Comparison of ENCODE assay signal across 19 cellular contexts in the genomic region with DNA sequence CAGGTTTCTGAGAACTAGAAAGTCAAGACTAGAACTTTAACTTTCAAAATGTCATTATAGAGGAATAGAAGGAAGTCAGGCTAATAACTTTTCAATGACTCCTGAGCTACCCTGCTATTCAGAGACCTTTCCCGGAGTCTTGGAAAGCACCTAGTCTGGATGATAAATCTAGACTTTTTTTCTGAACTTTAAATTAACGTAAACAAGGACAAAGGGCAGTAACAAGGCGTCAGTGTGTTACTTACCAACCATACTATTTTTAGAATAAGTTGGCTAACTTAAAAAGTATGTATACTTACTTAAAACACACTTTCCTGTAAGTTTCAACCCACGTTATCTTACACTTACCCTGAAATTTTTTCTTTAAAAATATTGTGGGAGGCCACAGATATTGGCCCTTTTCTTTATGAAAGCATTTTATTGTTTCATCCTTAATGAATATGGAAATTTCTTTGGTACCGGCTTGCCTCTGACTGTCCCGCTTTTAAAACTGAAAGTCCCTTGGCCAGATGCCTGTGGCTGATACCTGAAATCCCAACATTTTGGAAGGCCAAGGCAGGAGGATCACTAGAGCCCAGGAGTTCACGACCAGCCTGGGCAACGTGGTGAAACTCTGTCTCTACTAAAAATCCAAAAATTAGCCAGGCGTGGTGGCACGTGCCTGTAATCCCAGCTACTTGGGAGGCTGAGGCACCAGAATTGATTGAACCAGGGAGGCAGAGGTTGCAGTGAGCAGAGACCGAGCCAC. TPM values are rescaled to one million over a fixed set of nuclear protein-coding genes. Genes with fewer than 3 reads are reported as not detected.
A peak's percentile ranks its signal among the peaks of the same experiment; 100 is the strongest.
DNase-seq lines count a peak whose midpoint lies in the region; ATAC-seq, FAIRE-seq and TF ChIP-seq lines count a peak whose summit lies in the region.
"Had no signal": no experiment of that assay in that cellular context is flagged by ENCODE, and none has a peak within 500 bp of the region (broad histone marks: within the 10 kb centered on the region; RNA-seq: fewer than 3 reads in every experiment).

No MANE protein-coding gene starts in this region.

- peak overlapping the region; percentile 43; the same call in 1 of the 2 replicates for H3K4me2 ChIP-seq in SK-N-SH

- H3K36me3 ChIP-seq in SK-N-SH (replicated peaks in 1 of 2; ENCODE audit: control insufficient read depth in 1 of 2, insufficient read depth in 2 of 2, low read length in 1 of 2): peaks cover 0 to under 1% of the 10 kb centered on the region in 2 experiments
- H3K36me3 ChIP-seq in small intestine (ENCODE audit: control insufficient read depth in 2 of 2, insufficient read depth in 2 of 2, low read length in 2 of 2): no peaks in the 10 kb centered on the region
- H3K36me3 ChIP-seq: heart left ventricle, sigmoid colon, transverse colon had no signal

- ATAC-seq in SK-N-SH treated with all-trans-retinoic acid at 6 μM for 48 hours: no peak
- ATAC-seq in T-helper 17 cell: no peak
- ATAC-seq: heart left ventricle had no signal

- TF ChIP-seq EP300 in SK-N-SH (IDR thresholded peaks at IDR 0.05; ENCODE audit: borderline replicate concordance in 1 of 2, low read depth in 1 of 2, low read length in 1 of 2): no peak

- CTCF ChIA-PET in SK-N-SH (lab: Yijun Ruan, JAX): no interaction called here

- H3K27ac Mint-ChIP-seq in T-helper 17 cell: peak overlapping the region; percentile 74
- H3K27ac Mint-ChIP-seq: activated CD4-positive, alpha-beta T cell treated with anti-CD3 and anti-CD28 coated beads, Interleukin-2, amount 10 ng/mL, durations not matched to agents 24 days and 14 days; T-helper 1 cell treated with Interleukin-12 subunit alpha and Interleukin-12 subunit beta and Interleukin-4 antibody, amounts not matched to agents 30 μg/mL and 1 μg/mL, for 36 hours had no signal

- peaks cover 45% of the 10 kb centered on the region for H3F3A ChIP-seq in SK-N-SH (replicated peaks; ENCODE audit: insufficient read depth)

- peaks cover 20% of the 10 kb centered on the region for H3K4me1 Mint-ChIP-seq in T-helper 17 cell

- H3K4me1 ChIP-seq in SK-N-SH (ENCODE audit: control insufficient read depth in 1 of 2, insufficient read depth in 2 of 2, low read depth in 1 of 2, low read length in 1 of 2): peaks cover 2 to 22% of the 10 kb centered on the region in 2 experiments
- H3K4me1 ChIP-seq in small intestine (ENCODE audit: control insufficient read depth in 2 of 2, insufficient read depth in 1 of 2, low read depth in 1 of 2, low read length in 1 of 2): peaks cover 0 to 5% of the 10 kb centered on the region in 2 donors

- H3K4me3 ChIP-seq in SK-N-SH (ENCODE audit: low read depth in 2 of 2, low read length in 1 of 2) (no peak overlapping the region), small intestine (ENCODE audit: low read depth in 1 of 2, low read length in 2 of 2) (no peak overlapping the region)
- H3K4me3 ChIP-seq: GM23248, heart left ventricle, sigmoid colon, transverse colon had no signal

- TF ChIP-seq RAD21 in SK-N-SH (IDR thresholded peaks at IDR 0.05; ENCODE audit: low read length): no peak

- no peaks in the 10 kb centered on the region for H3K9me2 ChIP-seq in SK-N-SH

- 62% methylated on average over 11 of the region's 11 CpGs for WGBS in SK-N-SH (ENCODE audit: low lambda C conversion rate)
- WGBS in small intestine, 3 donors: 30 to 55% (median 46%) methylated on average over 11 of the region's 11 CpGs

- H3K27ac ChIP-seq in SK-N-SH (ENCODE audit: low read depth in 2 of 2, low read length in 1 of 2): peak overlapping the region; percentile 56 to 92; a peak in 3 of 4 replicates
- peak overlapping the region; percentile 50 for H3K27ac ChIP-seq in epithelial cell of prostate
- H3K27ac ChIP-seq in small intestine (ENCODE audit: low read depth in 1 of 2, low read length in 1 of 2): no peak overlapping the region
- H3K27ac ChIP-seq: GM23248, heart left ventricle, transverse colon had no signal

- no peaks in the 10 kb centered on the region for H3K36me3 Mint-ChIP-seq in T-helper 17 cell (ENCODE audit: low read depth)

- H4K20me1 ChIP-seq in SK-N-SH (ENCODE audit: insufficient read depth): no peaks in the 10 kb centered on the region

- DNase-seq in SK-N-SH: no peak
- DNase-seq in T-helper 17 cell: no peak
- DNase-seq in epithelial cell of prostate (ENCODE audit: low read depth, low spot score): no peak
- DNase-seq in small intestine: peak; percentile 12
- DNase-seq in NCI-H345 (lab: John Stamatoyannopoulos, UW): no peak
- DNase-seq in T-helper 2 cell: no peak
- DNase-seq in GM10266 (ENCODE audit: extremely low spot score): no peak
- DNase-seq: 8988T; activated CD4-positive, alpha-beta T cell treated with anti-CD3 and anti-CD28 coated beads, Interleukin-2, amount 10 ng/mL, durations not matched to agents 24 days and 14 days; heart left ventricle; NCI-H2029 treated with DMSO at 0.1 percent for 48 hours; NCI-H526 treated with DMSO at 0.1 percent for 48 hours; nucleus accumbens; sigmoid colon; stimulated activated CD4-positive, alpha-beta T cell treated with anti-CD3 and anti-CD28 coated beads, Interleukin-4, amount 100 ng/mL, for 24 hours; transverse colon had no signal

- no peak for TF ChIP-seq CTCF in SK-N-SH (IDR thresholded peaks at IDR 0.05)
- TF ChIP-seq CTCF in GM10266 (IDR thresholded peaks at IDR 0.05; ENCODE audit: control insufficient read depth, insufficient read depth, low read depth, missing control alignments): no peak

- H3K27me3 Mint-ChIP-seq in T-helper 17 cell: no peaks in the 10 kb centered on the region
- H3K27me3 Mint-ChIP-seq: activated CD4-positive, alpha-beta T cell treated with anti-CD3 and anti-CD28 coated beads, Interleukin-2, amount 10 ng/mL, durations not matched to agents 24 days and 14 days had no signal

- H3K9me3 ChIP-seq in SK-N-SH (no peaks in the 10 kb centered on the region), T-helper 17 cell (ENCODE audit: control insufficient read depth, low read length, poor library complexity, severe bottlenecking) (no peaks in the 10 kb centered on the region), small intestine (ENCODE audit: control insufficient read depth, low read depth) (no peaks in the 10 kb centered on the region)
- H3K9me3 ChIP-seq: sigmoid colon, transverse colon had no signal

- no peak for FAIRE-seq in small intestine (lab: Jason Lieb, UNC)

- H3K9ac ChIP-seq in SK-N-SH: peak overlapping the region; percentile 28
- H3K9ac ChIP-seq: GM23248 had no signal

- POLR2A ChIA-PET in SK-N-SH (lab: Yijun Ruan, JAX): interaction anchor here (1.5 kb wide), 1 partner anchor 9 kb away, joined by 5 read pairs; no protein-coding TSS in a partner anchor

- H3K27me3 ChIP-seq in SK-N-SH (ENCODE audit: insufficient read depth) (no peaks in the 10 kb centered on the region), small intestine (ENCODE audit: control insufficient read depth in 2 of 2, insufficient read depth in 2 of 2, low read length in 2 of 2) (peaks cover 0 to 2% of the 10 kb centered on the region in 2 donors)
- H3K27me3 ChIP-seq: sigmoid colon had no signal

- peak overlapping the region; percentile 60 for H2AFZ ChIP-seq in SK-N-SH (ENCODE audit: low read depth)
- H2AFZ ChIP-seq: GM23248 had no signal

- no peak overlapping the region for H3K4me3 Mint-ChIP-seq in T-helper 17 cell
- H3K4me3 Mint-ChIP-seq: activated CD4-positive, alpha-beta T cell treated with anti-CD3 and anti-CD28 coated beads, Interleukin-2, amount 10 ng/mL, durations not matched to agents 24 days and 14 days; T-helper 1 cell treated with Interleukin-12 subunit alpha and Interleukin-12 subunit beta and Interleukin-4 antibody, amounts not matched to agents 30 μg/mL and 1 μg/mL, for 36 hours had no signal

- H3K79me2 ChIP-seq in SK-N-SH (ENCODE audit: insufficient read depth): no peaks in the 10 kb centered on the region

TF ChIP-seq in SK-N-SH, 30 proteins besides CTCF, POLR2A, EP300 and RAD21:
- peak; percentile 37; the same call in 1 of the 2 replicates for TF ChIP-seq MEF2A (IDR thresholded peaks at IDR 0.05; ENCODE audit: borderline replicate concordance, low read depth)
- no peak for TF ChIP-seq NFIC (IDR thresholded peaks at IDR 0.05; ENCODE audit: borderline replicate concordance)

TF ChIP-seq in SK-N-SH treated with all-trans-retinoic acid at 6 μM for 48 hours, 23 proteins besides CTCF, POLR2A, EP300 and RAD21:
- TF ChIP-seq, protein P1, sequence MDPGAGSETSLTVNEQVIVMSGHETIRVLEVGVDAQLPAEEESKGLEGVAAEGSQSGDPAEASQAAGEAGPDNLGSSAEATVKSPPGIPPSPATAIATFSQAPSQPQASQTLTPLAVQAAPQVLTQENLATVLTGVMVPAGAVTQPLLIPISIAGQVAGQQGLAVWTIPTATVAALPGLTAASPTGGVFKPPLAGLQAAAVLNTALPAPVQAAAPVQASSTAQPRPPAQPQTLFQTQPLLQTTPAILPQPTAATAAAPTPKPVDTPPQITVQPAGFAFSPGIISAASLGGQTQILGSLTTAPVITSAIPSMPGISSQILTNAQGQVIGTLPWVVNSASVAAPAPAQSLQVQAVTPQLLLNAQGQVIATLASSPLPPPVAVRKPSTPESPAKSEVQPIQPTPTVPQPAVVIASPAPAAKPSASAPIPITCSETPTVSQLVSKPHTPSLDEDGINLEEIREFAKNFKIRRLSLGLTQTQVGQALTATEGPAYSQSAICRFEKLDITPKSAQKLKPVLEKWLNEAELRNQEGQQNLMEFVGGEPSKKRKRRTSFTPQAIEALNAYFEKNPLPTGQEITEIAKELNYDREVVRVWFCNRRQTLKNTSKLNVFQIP (CRISPR knock-in tag; IDR thresholded peaks at IDR 0.05; ENCODE audit: borderline replicate concordance, low read depth): no peak
- TF ChIP-seq ZNF70 (CRISPR knock-in tag; IDR thresholded peaks at IDR 0.05) (no peak), GLIS3 (CRISPR knock-in tag; IDR thresholded peaks at IDR 0.05) (no peak), BACH2 (CRISPR knock-in tag; IDR thresholded peaks at IDR 0.05; ENCODE audit: borderline replicate concordance) (no peak), ZC3H10 (CRISPR knock-in tag; IDR thresholded peaks at IDR 0.05) (no peak; the same call in 1 of the 2 replicates), CSDC2 (CRISPR knock-in tag; IDR thresholded peaks at IDR 0.05) (no peak), ZNF8 (CRISPR knock-in tag; IDR thresholded peaks at IDR 0.05) (no peak)

RNA-seq across cellular contexts. Expression of gene PMAIP1, which starts 9.7 kb away (rescaled TPM):
- 74.5 and 76.9 TPM in 2 replicates for polyA plus RNA-seq in SK-N-SH (2012; rRNA removed)
- polyA plus RNA-seq in SK-N-SH (2012; cell fraction: cytosol; rRNA removed): 79.4 and 117 TPM in 2 replicates
- 37.4 and 69.3 TPM in 2 replicates for polyA plus RNA-seq in SK-N-SH (2012; cell fraction: nucleus; rRNA removed)
- total RNA-seq in T-helper 17 cell: 100 to 1,000 TPM; 111 to 139 TPM
- polyA plus RNA-seq in small intestine: 1 to 10 TPM; 1.4 to 7.5 (median 1.8) TPM

Comparison
In these comparisons a context has a peak if more than half of its experiments do, and no peak if none do; other contexts are left out.
1. H3K27ac ChIP-seq: peak in SK-N-SH (2 of 2) and epithelial cell of prostate (single experiment); none in small intestine (0 of 2).
2. RNA of gene PMAIP1, which starts 9.7 kb away (polyA plus RNA-seq): 37.4 to 117 TPM in SK-N-SH; 1.4 to 7.5 TPM in small intestine; every median in the first group is over 4 times any median in the second.